Comparison of ENCODE assay signal across 18 cellular contexts in the genomic region with DNA sequence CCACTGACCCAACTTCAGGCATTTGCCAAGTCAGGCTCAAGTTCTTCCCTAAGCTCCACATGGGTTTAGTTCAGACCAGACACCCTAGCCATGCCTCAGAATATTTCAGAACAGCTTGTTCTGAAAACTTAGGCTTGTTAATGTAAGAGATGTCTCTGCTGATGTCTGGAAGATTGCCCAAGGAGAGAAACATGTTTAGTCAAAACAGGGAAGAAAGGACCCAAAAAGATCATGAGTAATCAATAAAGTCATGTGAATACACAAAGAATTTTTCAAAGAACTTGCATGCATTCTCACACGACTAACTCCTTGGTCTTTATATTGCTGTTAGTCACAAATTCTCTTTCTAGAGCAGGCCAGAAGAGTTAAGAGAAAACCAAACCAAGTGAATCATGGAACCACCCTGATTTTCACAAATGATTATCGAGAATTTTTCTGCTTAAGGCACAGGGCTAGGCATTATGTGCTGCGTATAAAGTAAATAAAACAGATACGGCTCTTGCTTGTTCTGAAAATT.
DNase-seq lines count a peak whose midpoint lies in the region; ATAC-seq and TF ChIP-seq lines count a peak whose summit lies in the region.
"Had no signal": no experiment of that assay in that cellular context is flagged by ENCODE, and none has a peak within 500 bp of the region (broad histone marks: within the 10 kb centered on the region; RNA-seq: fewer than 3 reads in every experiment).

No MANE protein-coding gene starts in this region.

- no peak overlapping the region for H2AFZ ChIP-seq in GM23248

- no peak overlapping the region for H3K9ac ChIP-seq in GM23248

- no peak for TF ChIP-seq CTCF in choroid plexus epithelial cell (conservative IDR thresholded peaks at IDR 0.05; ENCODE audit: low read depth, low read length)

- no peaks in the 10 kb centered on the region for H3K9me2 ChIP-seq in GM23248 (ENCODE audit: insufficient read depth)

- H3K9me3 Mint-ChIP-seq in activated T-cell treated with anti-CD3 and anti-CD28 coated beads, Interleukin-2, amount 50 U/mL, for 4 hours = no peaks in the 10 kb centered on the region

- peaks cover 2% of the 10 kb centered on the region for H3K27me3 Mint-ChIP-seq in activated T-cell treated with anti-CD3 and anti-CD28 coated beads, Interleukin-2, amount 50 U/mL, for 4 hours (ENCODE audit: low read depth)

- in situ Hi-C loops in GM23248 (cut with MboI) = no loop called here

- no peak overlapping the region for H3K4me3 Mint-ChIP-seq in activated T-cell treated with anti-CD3 and anti-CD28 coated beads, Interleukin-2, amount 50 U/mL, for 4 hours

- H3K4me3 ChIP-seq in choroid plexus epithelial cell (ENCODE audit: low read depth, low read length) = no peak overlapping the region
- H3K4me3 ChIP-seq in GM23248 = no peak overlapping the region
- H3K4me3 ChIP-seq: A549 had no signal

- 78 to 81% methylated on average over 4 of the region's 4 CpGs for WGBS in GM23248 (ENCODE audit: low coverage in 1 of 2, low lambda C conversion rate in 2 of 2, missing lambda C conversion rate in 2 of 2), 2 experiments

- no peak overlapping the region for H3K27ac ChIP-seq in GM23248
- H3K27ac ChIP-seq: A549 had no signal

- no peaks in the 10 kb centered on the region for H3K27me3 ChIP-seq in GM23248 (replicated peaks; ENCODE audit: insufficient read depth)

- H3K4me1 Mint-ChIP-seq in activated T-cell treated with anti-CD3 and anti-CD28 coated beads, Interleukin-2, amount 50 U/mL, for 4 hours (ENCODE audit: low read depth) = peaks cover 8% of the 10 kb centered on the region

- H3K36me3 Mint-ChIP-seq in activated T-cell treated with anti-CD3 and anti-CD28 coated beads, Interleukin-2, amount 50 U/mL, for 4 hours (ENCODE audit: insufficient read depth) = no peaks in the 10 kb centered on the region

- peak; percentile 36 to 45 for ATAC-seq in activated T-cell treated with anti-CD3 and anti-CD28 coated beads, Interleukin-2, amount 50 U/mL, for 4 hours
- peak; percentile 17 for ATAC-seq in HG03342 (IDR thresholded peaks at IDR 0.05; ENCODE audit: unreplicated experiment)
- no peak for ATAC-seq in HG03439 (IDR thresholded peaks at IDR 0.05; ENCODE audit: unreplicated experiment)
- ATAC-seq: A549 had no signal

- no peaks in the 10 kb centered on the region for H3K9me3 ChIP-seq in GM23248 (ENCODE audit: low read depth)

- H3K4me1 ChIP-seq in GM23248 (ENCODE audit: insufficient read depth) = peaks cover 12% of the 10 kb centered on the region; the same call in 1 of the 2 replicates

- DNase-seq in activated T-cell treated with anti-CD3 and anti-CD28 coated beads, Interleukin-2, amount 50 U/mL, for 4 hours = no peak
- DNase-seq in activated T-cell treated with anti-CD3 and anti-CD28 coated beads, Interleukin-2, amount 50 U/mL, for 1 hour = no peak
- peak; percentile 51 for DNase-seq in choroid plexus epithelial cell (ENCODE audit: low read depth)
- peak; percentile 66 for DNase-seq in kidney tubule cell (ENCODE audit: low spot score)
- DNase-seq in GM23248 = no peak
- no peak for DNase-seq in NOMO-1 (lab: John Stamatoyannopoulos, UW; ENCODE audit: unreplicated experiment in 2 of 2)
- DNase-seq: C1 segment of cervical spinal cord, DND-41, GF-D8, GOT3, KBM-7, NCI-H1436 treated with DMSO at 0.1 percent for 48 hours, NCI-H2029 treated with DMSO at 0.1 percent for 48 hours, NCI-H2171 treated with DMSO at 0.1 percent for 48 hours, NCI-H446 treated with DMSO at 0.1 percent for 48 hours had no signal

- H3F3A ChIP-seq in GM23248 (ENCODE audit: insufficient read depth) = peaks cover 15% of the 10 kb centered on the region

- H3K4me2 ChIP-seq in GM23248 (ENCODE audit: unreplicated experiment) = no peak overlapping the region
- H3K4me2 ChIP-seq: A549 had no signal

- no peaks in the 10 kb centered on the region for H3K79me2 ChIP-seq in GM23248 (ENCODE audit: insufficient read depth)

- no peaks in the 10 kb centered on the region for H3K36me3 ChIP-seq in GM23248 (ENCODE audit: low read depth)

- H4K20me1 ChIP-seq in GM23248 (ENCODE audit: insufficient read depth) = no peaks in the 10 kb centered on the region

Comparison
In these comparisons a context has a peak if more than half of its experiments do, and no peak if none do; other contexts are left out.
1. DNase-seq: peak in choroid plexus epithelial cell (single experiment) and kidney tubule cell (single experiment); none in activated T-cell treated with anti-CD3 and anti-CD28 coated beads, Interleukin-2, amount 50 U/mL, for 4 hours (single experiment), activated T-cell treated with anti-CD3 and anti-CD28 coated beads, Interleukin-2, amount 50 U/mL, for 1 hour (single experiment), GM23248 (single experiment) and NOMO-1 (0 of 2).